ENCODE assay signal across 30 cellular contexts in the genomic region with DNA sequence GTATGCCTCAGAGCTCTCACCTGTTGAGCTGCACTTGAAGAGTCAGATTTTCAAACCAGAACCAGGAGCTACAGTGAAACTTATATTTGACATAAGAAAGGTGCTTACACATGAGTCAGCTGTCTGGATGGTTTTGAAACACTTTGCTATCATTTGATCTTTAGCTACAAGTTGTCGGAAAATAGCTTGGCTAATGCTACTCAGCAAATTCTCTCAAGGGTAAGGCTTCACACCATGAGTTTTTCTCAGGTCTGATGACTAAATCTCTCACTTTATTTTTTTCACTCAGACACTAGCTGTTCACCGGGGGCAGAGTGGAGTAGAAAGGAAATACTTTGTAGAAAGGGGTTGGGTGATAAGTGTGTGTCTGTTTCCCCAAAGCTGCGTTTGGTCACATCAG.
DNase-seq lines count a peak whose midpoint lies in the region; ATAC-seq, FAIRE-seq and TF ChIP-seq lines count a peak whose summit lies in the region.
"Had no signal": no experiment of that assay in that cellular context is flagged by ENCODE, and none has a peak within 500 bp of the region (broad histone marks: within the 10 kb centered on the region; RNA-seq: fewer than 3 reads in every experiment).

No MANE protein-coding gene starts in this region.

- ATAC-seq in RWPE2 (ENCODE audit: low read depth) = 0 out of 3 replicates have a peak, but pooled peaks have one; percentile 27
- peak; percentile 32 for ATAC-seq in sciatic nerve
- ATAC-seq: body of pancreas, gastroesophageal sphincter, HCT116, left colon, T-helper 17 cell had no signal

- H3K9me3 ChIP-seq in RWPE2 (ENCODE audit: severe bottlenecking) = no peaks in the 10 kb centered on the region
- H3K9me3 ChIP-seq in mesodermal cell (ENCODE audit: control insufficient read depth, low read length) = no peaks in the 10 kb centered on the region
- H3K9me3 ChIP-seq: BLaER1 treated with 17β-estradiol and CSF1 and Interleukin-3, amounts not matched to agents 10 nM and 100 nM; body of pancreas; Caco-2; gastroesophageal sphincter; neutrophil had no signal

- H3K9me3 Mint-ChIP-seq in activated naive CD4-positive, alpha-beta T cell treated with anti-CD3 and anti-CD28 coated beads, Interleukin-2, amount 10 ng/mL, durations not matched to agents 7 days and 5 days = peaks cover 2% of the 10 kb centered on the region
- H3K9me3 Mint-ChIP-seq: activated T-helper 1 cell treated with anti-CD3 and anti-CD28 coated beads, Interleukin-12 subunit alpha, Interleukin-12 subunit beta, Interleukin-2, Interleukin-4 antibody, amounts not matched to agents 30 ng/mL and 10 ng/mL and 1 ng/mL, durations not matched to agents 14 hours and 24 hours and 36 hours had no signal

- H3K27ac ChIP-seq in RWPE2 (ENCODE audit: poor library complexity, severe bottlenecking) (no peak overlapping the region), mesodermal cell (ENCODE audit: low read depth, low read length, severe bottlenecking) (peak overlapping the region; percentile 36)
- H3K27ac ChIP-seq: body of pancreas, dorsolateral prefrontal cortex, gastroesophageal sphincter, neutrophil had no signal

- no peaks in the 10 kb centered on the region for H3K36me3 Mint-ChIP-seq in activated naive CD4-positive, alpha-beta T cell treated with anti-CD3 and anti-CD28 coated beads, Interleukin-2, amount 10 ng/mL, durations not matched to agents 7 days and 5 days

- WGBS in mesodermal cell (ENCODE audit: insufficient coverage in 2 of 2), 2 experiments = 67 to 71% methylated on average over 1 to 2 of the region's 3 CpGs

- no peaks in the 10 kb centered on the region for H3K4me1 Mint-ChIP-seq in activated naive CD4-positive, alpha-beta T cell treated with anti-CD3 and anti-CD28 coated beads, Interleukin-2, amount 10 ng/mL, durations not matched to agents 7 days and 5 days
- H3K4me1 Mint-ChIP-seq: activated CD4-positive, alpha-beta memory T cell treated with anti-CD3 and anti-CD28 coated beads, Interleukin-2, amount 10 ng/mL, durations not matched to agents 7 days and 5 days; T-helper 17 cell had no signal

- H3K27me3 Mint-ChIP-seq in activated naive CD4-positive, alpha-beta T cell treated with anti-CD3 and anti-CD28 coated beads, Interleukin-2, amount 10 ng/mL, durations not matched to agents 7 days and 5 days = no peaks in the 10 kb centered on the region
- H3K27me3 Mint-ChIP-seq: activated CD4-positive, alpha-beta memory T cell treated with anti-CD3 and anti-CD28 coated beads, Interleukin-2, amount 10 ng/mL, durations not matched to agents 7 days and 5 days; progenitor cell of endocrine pancreas; T-helper 17 cell had no signal

- intact Hi-C loops in sciatic nerve (cut with DNase I) = no loop called here

- H3K4me3 ChIP-seq in RWPE2 (ENCODE audit: severe bottlenecking) (no peak overlapping the region), choroid plexus epithelial cell (ENCODE audit: low read depth, low read length) (no peak overlapping the region), mesodermal cell (ENCODE audit: extremely low read depth, insufficient read depth, low read length, poor library complexity, severe bottlenecking) (no peak overlapping the region)
- H3K4me3 ChIP-seq: BLaER1 treated with 17β-estradiol and CSF1 and Interleukin-3, amounts not matched to agents 10 nM and 100 nM; body of pancreas; dorsolateral prefrontal cortex; gastroesophageal sphincter had no signal

- no peaks in the 10 kb centered on the region for H3K36me3 ChIP-seq in RWPE2 (ENCODE audit: low read depth)
- H3K36me3 ChIP-seq in mesodermal cell (ENCODE audit: control insufficient read depth, insufficient read depth, low read length) = no peaks in the 10 kb centered on the region
- H3K36me3 ChIP-seq: BLaER1 treated with 17β-estradiol and CSF1 and Interleukin-3, amounts not matched to agents 10 nM and 100 nM; gastroesophageal sphincter; neutrophil had no signal

- no peaks in the 10 kb centered on the region for H3K4me1 ChIP-seq in RWPE2 (ENCODE audit: insufficient read depth, poor library complexity, severe bottlenecking)
- peaks cover 7% of the 10 kb centered on the region for H3K4me1 ChIP-seq in mesodermal cell (ENCODE audit: control insufficient read depth, insufficient read depth, low read length, poor library complexity, severe bottlenecking)
- H3K4me1 ChIP-seq: body of pancreas, Caco-2, gastroesophageal sphincter had no signal

- H3K27me3 ChIP-seq in RWPE2 (ENCODE audit: insufficient read depth, poor library complexity, severe bottlenecking) = peaks cover 10% of the 10 kb centered on the region
- H3K27me3 ChIP-seq: BLaER1 treated with 17β-estradiol and CSF1 and Interleukin-3, amounts not matched to agents 10 nM and 100 nM; body of pancreas; dorsolateral prefrontal cortex; gastroesophageal sphincter; neutrophil had no signal

- no peak for DNase-seq in RWPE2 (ENCODE audit: low spot score)
- DNase-seq in choroid plexus epithelial cell (ENCODE audit: low read depth) = peak; percentile 68
- no peak for DNase-seq in sciatic nerve (ENCODE audit: low spot score)
- no peak for DNase-seq in activated naive CD4-positive, alpha-beta T cell treated with anti-CD3 and anti-CD28 coated beads, Interleukin-2, amount 10 ng/mL, durations not matched to agents 7 days and 5 days
- DNase-seq in activated CD4-positive, alpha-beta T cell treated with anti-CD3 and anti-CD28 coated beads, Interleukin-2, amount 50 U/mL, for 48 hours = no peak
- DNase-seq in frontal cortex (ENCODE audit: low spot score in 2 of 2) = no peak
- DNase-seq: activated CD4-positive, alpha-beta memory T cell treated with anti-CD3 and anti-CD28 coated beads, Interleukin-2, amount 10 ng/mL, durations not matched to agents 7 days and 5 days; activated CD4-positive, alpha-beta T cell treated with anti-CD3 and anti-CD28 coated beads for 1 hour; activated CD8-positive, alpha-beta memory T cell treated with anti-CD3 and anti-CD28 coated beads, Interleukin-2, amount 50 U/mL, for 4 hours; activated naive CD4-positive, alpha-beta T cell treated with Interleukin-2 at 50 U/mL for 16 hours; body of pancreas; Caco-2; cerebellar nuclear complex; dorsolateral prefrontal cortex; hippocampal formation; left colon; NCI-H1048; NCI-H1694; NCI-H446 treated with DMSO at 0.1 percent for 48 hours; stimulated activated CD4-positive, alpha-beta T cell treated with anti-CD3 and anti-CD28 coated beads, Interleukin-15, amount 100 ng/mL, for 24 hours; stimulated activated CD4-positive, alpha-beta T cell treated with anti-CD3 and anti-CD28 coated beads, Interleukin-4, amount 100 ng/mL, for 4 hours; T-helper 17 cell had no signal

- H3K27ac Mint-ChIP-seq in activated naive CD4-positive, alpha-beta T cell treated with anti-CD3 and anti-CD28 coated beads, Interleukin-2, amount 10 ng/mL, durations not matched to agents 7 days and 5 days = no peak overlapping the region
- H3K27ac Mint-ChIP-seq: activated CD4-positive, alpha-beta memory T cell treated with anti-CD3 and anti-CD28 coated beads, Interleukin-2, amount 10 ng/mL, durations not matched to agents 7 days and 5 days; activated T-helper 1 cell treated with anti-CD3 and anti-CD28 coated beads, Interleukin-12 subunit alpha, Interleukin-12 subunit beta, Interleukin-2, Interleukin-4 antibody, amounts not matched to agents 30 ng/mL and 10 ng/mL and 1 ng/mL, durations not matched to agents 14 hours and 24 hours and 36 hours; progenitor cell of endocrine pancreas; T-helper 17 cell had no signal

- H3K4me3 Mint-ChIP-seq in activated naive CD4-positive, alpha-beta T cell treated with anti-CD3 and anti-CD28 coated beads, Interleukin-2, amount 10 ng/mL, durations not matched to agents 7 days and 5 days = no peak overlapping the region
- H3K4me3 Mint-ChIP-seq: activated CD4-positive, alpha-beta memory T cell treated with anti-CD3 and anti-CD28 coated beads, Interleukin-2, amount 10 ng/mL, durations not matched to agents 7 days and 5 days; activated T-helper 1 cell treated with anti-CD3 and anti-CD28 coated beads, Interleukin-12 subunit alpha, Interleukin-12 subunit beta, Interleukin-2, Interleukin-4 antibody, amounts not matched to agents 30 ng/mL and 10 ng/mL and 1 ng/mL, durations not matched to agents 14 hours and 24 hours and 36 hours; T-helper 17 cell had no signal

- FAIRE-seq in frontal cortex (lab: Jason Lieb, UNC) = no peak
- FAIRE-seq: endometrium had no signal

- CTCF ChIA-PET in activated naive CD4-positive, alpha-beta T cell treated with anti-CD3 and anti-CD28 coated beads, Interleukin-2, amount 10 ng/mL, durations not matched to agents 7 days and 5 days (lab: Charles Lee) = no interaction called here

- TF ChIP-seq CTCF in RWPE2 (IDR thresholded peaks at IDR 0.05; ENCODE audit: poor library complexity, severe bottlenecking) (no peak), choroid plexus epithelial cell (conservative IDR thresholded peaks at IDR 0.05; ENCODE audit: low read depth, low read length) (no peak)
